8 cellular contexts compared by ENCODE assay signal in the genomic region with DNA sequence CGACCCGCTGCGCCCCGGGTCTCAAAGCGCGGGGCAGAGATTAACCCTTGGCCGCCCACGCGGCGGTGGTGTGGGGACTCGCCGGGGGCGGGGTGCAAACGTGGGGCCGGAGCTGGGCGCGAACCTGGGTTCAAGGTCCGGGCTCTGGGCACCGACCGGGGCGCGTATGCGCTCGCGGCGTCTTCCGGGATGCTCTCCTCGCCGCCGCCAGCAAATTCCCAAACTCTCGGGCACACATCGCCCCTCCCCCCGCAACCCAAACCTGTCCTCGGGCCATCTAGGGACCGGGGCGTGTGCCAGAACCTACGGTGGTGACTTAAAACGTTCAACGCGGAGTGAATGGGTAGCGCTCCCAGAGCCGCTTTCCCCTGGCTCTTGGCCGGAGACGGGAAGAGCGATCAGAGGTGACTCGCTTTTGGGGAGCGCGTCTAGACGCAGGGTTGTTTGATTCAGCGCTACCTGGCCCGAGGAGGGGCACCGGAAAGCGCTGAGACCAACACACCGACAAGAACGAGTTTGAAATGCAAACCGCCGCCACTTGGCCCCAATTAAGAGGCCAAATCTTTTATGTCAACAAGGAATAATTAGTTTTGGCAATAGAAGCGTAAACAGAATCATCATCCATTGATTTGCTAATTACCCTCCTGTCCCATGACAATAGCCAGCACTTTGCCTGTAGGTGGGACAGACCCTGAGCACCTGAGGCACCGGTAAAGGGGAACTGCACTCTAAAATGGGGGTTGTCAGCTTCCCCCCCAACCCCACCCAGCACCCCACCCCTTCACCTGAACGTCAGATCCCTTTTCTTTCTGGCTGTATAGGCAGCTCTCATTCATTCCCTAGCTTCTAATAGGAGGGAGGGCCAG. TPM values are rescaled to one million over a fixed set of nuclear protein-coding genes. Genes with fewer than 3 reads are reported as not detected.
DNase-seq lines count a peak whose midpoint lies in the region; ATAC-seq and TF ChIP-seq lines count a peak whose summit lies in the region.

No MANE protein-coding gene starts in this region.

- intact Hi-C loops in heart right ventricle (cut with DNase I) (no loop called here), psoas muscle (cut with DNase I) (loop anchor here in 1 of 2 donors (5.0 kb wide), 1 partner anchor 50 kb away; no protein-coding TSS in a partner anchor)

- H3K27me3 Mint-ChIP-seq in activated T-cell treated with anti-CD3 and anti-CD28 coated beads, Interleukin-2, amount 50 U/mL, for 24 hours = peaks cover 68% of the 10 kb centered on the region

- ATAC-seq in heart right ventricle = peak in 3 of 8 donors; percentile 27 to 38 (median 28)
- ATAC-seq in psoas muscle = peak in 3 of 4 donors; percentile 2 to 19 (median 19)
- ATAC-seq in GM18907 (IDR thresholded peaks at IDR 0.05; ENCODE audit: unreplicated experiment) = no peak
- no peak for ATAC-seq in HG03460 (IDR thresholded peaks at IDR 0.05; ENCODE audit: unreplicated experiment)
- no peak for ATAC-seq in HG03520 (IDR thresholded peaks at IDR 0.05; ENCODE audit: unreplicated experiment)

- H3K27ac ChIP-seq in heart right ventricle = peak overlapping the region in 3 of 10 donors; percentile 15 to 40 (median 34)
- H3K27ac ChIP-seq in psoas muscle = no peak overlapping the region

- H3K4me1 Mint-ChIP-seq in activated T-cell treated with anti-CD3 and anti-CD28 coated beads, Interleukin-2, amount 50 U/mL, for 24 hours (ENCODE audit: low read depth) = peaks cover 19% of the 10 kb centered on the region

- H3K36me3 Mint-ChIP-seq in activated T-cell treated with anti-CD3 and anti-CD28 coated beads, Interleukin-2, amount 50 U/mL, for 24 hours (ENCODE audit: low read depth) = no peaks in the 10 kb centered on the region

- H3K9me3 ChIP-seq in heart right ventricle (no peaks in the 10 kb centered on the region), psoas muscle (no peaks in the 10 kb centered on the region)

- H3K4me3 ChIP-seq in heart right ventricle (peak overlapping the region; percentile 31 to 72 (median 59)), psoas muscle (peak overlapping the region; percentile 68)

- no peak overlapping the region for H3K27ac Mint-ChIP-seq in activated T-cell treated with anti-CD3 and anti-CD28 coated beads, Interleukin-2, amount 50 U/mL, for 24 hours

- H3K36me3 ChIP-seq in heart right ventricle = no peaks in the 10 kb centered on the region
- H3K36me3 ChIP-seq in psoas muscle (ENCODE audit: insufficient read depth in 1 of 2, low read depth in 1 of 2) = no peaks in the 10 kb centered on the region

- H3K9me3 Mint-ChIP-seq in activated T-cell treated with anti-CD3 and anti-CD28 coated beads, Interleukin-2, amount 50 U/mL, for 24 hours = no peaks in the 10 kb centered on the region

- in situ Hi-C loops in KBM-7 (cut with MboI; ENCODE audit: low pct_unique_long_range_greater_than_20kb, low sequenced_read_pairs) = no loop called here

- WGBS in heart right ventricle, 2 donors = 5 to 6% methylated on average over 54 to 60 of the region's 60 CpGs
- 7 to 13% (median 7%) methylated on average over 43 to 60 of the region's 60 CpGs for WGBS in psoas muscle, 3 donors

- H3K4me1 ChIP-seq in heart right ventricle (peaks cover 0 to 23% (median 10%) of the 10 kb centered on the region in 9 donors), psoas muscle (peaks cover 6% of the 10 kb centered on the region)

- TF ChIP-seq CTCF in heart right ventricle (IDR thresholded peaks at IDR 0.05) (no peak), psoas muscle (IDR thresholded peaks at IDR 0.05) (no peak)

- H3K4me3 Mint-ChIP-seq in activated T-cell treated with anti-CD3 and anti-CD28 coated beads, Interleukin-2, amount 50 U/mL, for 24 hours = peak overlapping the region; percentile 74

- DNase-seq in ELR (ENCODE audit: low read depth) = peak; percentile 71
- DNase-seq in KBM-7 = peak; percentile 21
- peak; percentile 48 for DNase-seq in activated T-cell treated with anti-CD3 and anti-CD28 coated beads, Interleukin-2, amount 50 U/mL, for 24 hours
- peak in 1 of 2 donors; percentile 33 for DNase-seq in heart right ventricle
- peak; percentile 35 to 58 for DNase-seq in psoas muscle

- peaks cover 0 to 57% (median 2%) of the 10 kb centered on the region in 7 donors for H3K27me3 ChIP-seq in heart right ventricle
- H3K27me3 ChIP-seq in psoas muscle (ENCODE audit: insufficient read depth in 3 of 3, low read length in 2 of 3) = peaks cover 0 to 61% (median 16%) of the 10 kb centered on the region in 3 donors

RNA-seq across cellular contexts. Expression of gene WNT3, which starts 46.2 kb away (rescaled TPM):
- 1 to 10 TPM in 6 of 10 donors, under 1 TPM in 4; 0.83 to 3.7 (median 1.5) TPM for total RNA-seq in heart right ventricle
- polyA plus RNA-seq in heart right ventricle = under 1 TPM; 0.66 to 0.72 TPM
- under 1 TPM in 3 of 4 donors, not detected in 1; 0.08 to 0.36 (median 0.17) TPM for total RNA-seq in psoas muscle
- polyA plus RNA-seq in psoas muscle = under 1 TPM in 2 of 3 donors, not detected in 1; 0.06 to 0.10 TPM

Comparison
In these comparisons a context has a peak if more than half of its experiments do, and no peak if none do; other contexts are left out.
1. ATAC-seq: peak in psoas muscle (3 of 4); none in GM18907 (single experiment), HG03460 (single experiment) and HG03520 (single experiment).